21 cellular contexts compared by ENCODE assay signal in the genomic region with DNA sequence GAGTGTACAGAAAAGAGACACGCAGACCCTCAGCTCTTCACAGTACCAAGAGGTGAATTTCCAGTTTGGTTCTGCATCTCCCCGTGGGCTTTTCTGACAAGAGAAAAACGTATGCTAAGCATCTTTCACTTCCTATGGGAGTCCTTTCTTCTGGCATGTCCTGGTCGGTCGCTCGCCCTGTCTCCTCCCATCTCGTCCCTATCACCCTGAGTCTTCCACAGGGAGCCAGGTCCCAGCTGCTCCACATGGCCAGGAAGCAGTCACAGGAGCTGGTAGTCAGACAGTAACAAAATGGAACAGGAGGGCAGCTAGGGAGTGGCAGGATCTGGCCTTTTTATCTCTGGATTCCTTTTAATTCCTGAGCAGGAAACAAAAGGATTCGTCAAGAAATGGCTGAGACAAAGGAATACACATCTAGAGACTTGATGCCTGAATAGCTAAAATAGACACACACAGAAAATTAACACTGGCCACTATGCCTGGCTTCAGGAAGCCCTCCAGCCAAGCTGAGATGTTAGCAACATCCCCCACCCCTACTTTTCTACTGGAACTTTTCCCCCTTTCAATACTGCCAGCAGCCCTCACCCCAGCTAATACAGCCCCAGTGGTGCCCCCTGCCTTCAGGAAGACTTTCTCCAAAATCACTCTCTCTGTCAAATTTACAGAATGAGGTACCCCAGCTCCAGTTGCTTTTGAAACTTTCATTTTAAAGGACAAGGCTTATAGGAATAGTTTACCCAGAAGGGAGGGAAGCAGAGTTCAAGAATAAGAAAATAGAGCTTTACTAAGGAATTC.
A peak's percentile ranks its signal among the peaks of the same experiment; 100 is the strongest.
DNase-seq lines count a peak whose midpoint lies in the region; ATAC-seq, FAIRE-seq and TF ChIP-seq lines count a peak whose summit lies in the region.
"Had no signal": no experiment of that assay in that cellular context is flagged by ENCODE, and none has a peak within 500 bp of the region (broad histone marks: within the 10 kb centered on the region; RNA-seq: fewer than 3 reads in every experiment).

No MANE protein-coding gene starts in this region.

- H3K4me3 Mint-ChIP-seq in endodermal cell: no peak overlapping the region
- H3K4me3 Mint-ChIP-seq in activated T-cell treated with anti-CD3 and anti-CD28 coated beads, Interleukin-2, amount 50 U/mL, for 72 hours: no peak overlapping the region
- H3K4me3 Mint-ChIP-seq: CD4-positive, alpha-beta T cell had no signal

- 73 to 76% methylated on average over 5 to 8 of the region's 8 CpGs for WGBS in endodermal cell (ENCODE audit: insufficient coverage in 1 of 2, insufficient read length in 1 of 2), 2 experiments
- WGBS in pancreas, 2 donors: 29 to 38% methylated on average over 8 of the region's 8 CpGs

- CTCF ChIA-PET in OCI-LY7 (lab: Charles Lee; ENCODE audit: unreplicated experiment): no interaction called here

- H3K4me1 ChIP-seq in OCI-LY7 (ENCODE audit: insufficient read depth, low read length, poor library complexity, severe bottlenecking) (no peaks in the 10 kb centered on the region), endodermal cell (ENCODE audit: control insufficient read depth, insufficient read depth, low read length) (no peaks in the 10 kb centered on the region), pancreas (no peaks in the 10 kb centered on the region)
- H3K4me1 ChIP-seq: Caco-2, HAP-1 had no signal

- intact Hi-C loops in OCI-LY7 (cut with micrococcal nuclease; ENCODE audit: unreplicated experiment): no loop called here
- intact Hi-C loops in pancreas (cut with DNase I): no loop called here

- ATAC-seq in HG03159 (IDR thresholded peaks at IDR 0.05; ENCODE audit: unreplicated experiment) (no peak), pancreas (no peak)
- no peak for ATAC-seq in activated T-cell treated with anti-CD3 and anti-CD28 coated beads, Interleukin-2, amount 50 U/mL, for 72 hours (replicated peaks in 1 of 2)
- ATAC-seq: GM12878, HepG2 had no signal

- H3K4me3 ChIP-seq in OCI-LY7 (ENCODE audit: low read depth, low read length, poor library complexity, severe bottlenecking) (no peak overlapping the region), endodermal cell (ENCODE audit: low read length) (no peak overlapping the region), pancreas (no peak overlapping the region)
- H3K4me3 ChIP-seq: GM12878, HAP-1 had no signal

- POLR2A ChIA-PET in OCI-LY7 (lab: Charles Lee): interaction anchor here (0.7 kb wide), 1 partner anchor 10 kb away, joined by 5 read pairs; no protein-coding TSS in a partner anchor

- H3K9me2 ChIP-seq in OCI-LY7 (ENCODE audit: insufficient read depth, low read length): no peaks in the 10 kb centered on the region

- H3K36me3 ChIP-seq in OCI-LY7 (ENCODE audit: insufficient read depth, low read length) (no peaks in the 10 kb centered on the region), endodermal cell (ENCODE audit: control insufficient read depth, insufficient read depth, low read length) (no peaks in the 10 kb centered on the region), pancreas (no peaks in the 10 kb centered on the region)
- H3K36me3 ChIP-seq: HAP-1 had no signal

- no peak overlapping the region for H3K4me2 ChIP-seq in OCI-LY7 (ENCODE audit: low read length)

- DNase-seq in G401 (ENCODE audit: low spot score) (peak; percentile 17), OCI-LY7 (ENCODE audit: low spot score) (no peak), endodermal cell (peak; percentile 59), iPS-NIHi7 (ENCODE audit: extremely low spot score) (peak; percentile 41), pancreas (no peak), D341Med (ENCODE audit: low spot score) (no peak)
- no peak for DNase-seq in activated T-cell treated with anti-CD3 and anti-CD28 coated beads, Interleukin-2, amount 50 U/mL, for 72 hours
- DNase-seq: Caco-2; CD4-positive, alpha-beta T cell; DMS153; GF-D8; KBM-7; MV-4-11; NCI-H1694 treated with DMSO at 0.1 percent for 48 hours; SHP77 had no signal

- BruUV-seq in OCI-LY7 (replicated peaks; lab: Mats Ljungman, UMichigan): no TSS peak

- H2AFZ ChIP-seq in OCI-LY7 (ENCODE audit: low read length): no peak overlapping the region

- no peaks in the 10 kb centered on the region for H3K36me3 Mint-ChIP-seq in endodermal cell (ENCODE audit: low read depth)
- H3K36me3 Mint-ChIP-seq in activated T-cell treated with anti-CD3 and anti-CD28 coated beads, Interleukin-2, amount 50 U/mL, for 72 hours (ENCODE audit: insufficient read depth in 2 of 2): no peaks in the 10 kb centered on the region

- in situ Hi-C loops in G401 (cut with HindIII; ENCODE audit: low sequenced_read_pairs): no loop called here

- peak overlapping the region; percentile 60 for H3K27ac Mint-ChIP-seq in endodermal cell
- no peak overlapping the region for H3K27ac Mint-ChIP-seq in activated T-cell treated with anti-CD3 and anti-CD28 coated beads, Interleukin-2, amount 50 U/mL, for 72 hours
- H3K27ac Mint-ChIP-seq: CD4-positive, alpha-beta T cell had no signal

- H3K9me3 ChIP-seq in OCI-LY7 (ENCODE audit: low read length) (no peaks in the 10 kb centered on the region), endodermal cell (ENCODE audit: control insufficient read depth, low read length) (no peaks in the 10 kb centered on the region), pancreas (no peaks in the 10 kb centered on the region)
- H3K9me3 ChIP-seq: Caco-2, HAP-1 had no signal

- H3K27ac ChIP-seq in OCI-LY7 (ENCODE audit: low read depth, low read length, poor library complexity, severe bottlenecking): no peak overlapping the region
- no peak overlapping the region for H3K27ac ChIP-seq in endodermal cell (ENCODE audit: low read depth, low read length)
- H3K27ac ChIP-seq in pancreas: no peak overlapping the region

- H3K27me3 ChIP-seq in endodermal cell (ENCODE audit: control insufficient read depth, insufficient read depth, low read length, poor library complexity, severe bottlenecking) (no peaks in the 10 kb centered on the region), pancreas (no peaks in the 10 kb centered on the region)

- no peaks in the 10 kb centered on the region for H3K9me3 Mint-ChIP-seq in endodermal cell
- H3K9me3 Mint-ChIP-seq in activated T-cell treated with anti-CD3 and anti-CD28 coated beads, Interleukin-2, amount 50 U/mL, for 72 hours: no peaks in the 10 kb centered on the region
- H3K9me3 Mint-ChIP-seq: CD4-positive, alpha-beta T cell had no signal

- no peaks in the 10 kb centered on the region for H3K79me2 ChIP-seq in OCI-LY7 (ENCODE audit: insufficient read depth, low read depth, low read length)

- peaks cover 5% of the 10 kb centered on the region for H3K4me1 Mint-ChIP-seq in endodermal cell
- H3K4me1 Mint-ChIP-seq in activated T-cell treated with anti-CD3 and anti-CD28 coated beads, Interleukin-2, amount 50 U/mL, for 72 hours (ENCODE audit: low read depth): no peaks in the 10 kb centered on the region

- no peak overlapping the region for H3K9ac ChIP-seq in endodermal cell (ENCODE audit: extremely low read depth, low read length, poor library complexity, severe bottlenecking)

- H3K27me3 Mint-ChIP-seq in endodermal cell (ENCODE audit: insufficient read depth): no peaks in the 10 kb centered on the region
- H3K27me3 Mint-ChIP-seq in activated T-cell treated with anti-CD3 and anti-CD28 coated beads, Interleukin-2, amount 50 U/mL, for 72 hours (ENCODE audit: low read depth): peaks cover 18% of the 10 kb centered on the region

- H4K20me1 ChIP-seq in OCI-LY7 (ENCODE audit: insufficient read depth, low read length): no peaks in the 10 kb centered on the region

- no peak for FAIRE-seq in pancreas (lab: Jason Lieb, UNC)
- FAIRE-seq: A204.1, GM12878, GM18507, HepG2 had no signal

- TF ChIP-seq CTCF in OCI-LY7 (conservative IDR thresholded peaks at IDR 0.05; ENCODE audit: low read length) (0 out of 2 replicates have a peak, but pooled peaks have one; percentile 11), endodermal cell (conservative IDR thresholded peaks at IDR 0.05) (peak; percentile 62), pancreas (IDR thresholded peaks at IDR 0.05) (no peak)

Comparison
In these comparisons a context has a peak if more than half of its experiments do, and no peak if none do; other contexts are left out.
1. DNase-seq: peak in G401 (single experiment), endodermal cell (single experiment) and iPS-NIHi7 (single experiment); none in OCI-LY7 (single experiment), activated T-cell treated with anti-CD3 and anti-CD28 coated beads, Interleukin-2, amount 50 U/mL, for 72 hours (0 of 2), pancreas (0 of 6) and D341Med (single experiment).
2. CTCF ChIP-seq: peak in OCI-LY7 (single experiment) and endodermal cell (single experiment); none in pancreas (0 of 4).